Comparison of ENCODE assay signal across 7 cellular contexts in the genomic region with DNA sequence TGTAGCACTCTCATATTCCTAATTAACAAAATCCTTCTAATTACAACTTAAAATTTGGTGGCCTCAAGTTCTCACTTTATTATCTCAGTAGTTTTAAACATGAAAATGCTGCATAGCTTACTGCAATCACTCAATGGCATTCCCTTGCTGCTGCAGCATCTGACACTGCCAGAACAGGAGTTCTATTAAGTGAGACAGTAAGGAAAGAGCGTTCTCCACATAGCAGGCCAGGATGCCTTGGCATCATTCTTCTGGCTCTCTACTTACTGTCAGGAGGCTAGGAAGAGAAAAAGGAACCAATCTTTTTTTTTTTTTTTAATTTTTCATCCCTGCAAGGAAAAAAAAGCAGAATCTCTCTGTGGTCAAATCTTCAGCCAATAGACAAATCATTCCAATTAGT. TPM values are rescaled to one million over a fixed set of nuclear protein-coding genes. Genes with fewer than 3 reads are reported as not detected.
DNase-seq lines count a peak whose midpoint lies in the region; ATAC-seq, FAIRE-seq and TF ChIP-seq lines count a peak whose summit lies in the region.

No MANE protein-coding gene starts in this region.

- H3K9ac ChIP-seq in H9 (ENCODE audit: extremely low read depth, insufficient read length, low read length) (peak overlapping the region; percentile 28), SU-DHL-6 (ENCODE audit: low read length) (peak overlapping the region; percentile 98)

- peak overlapping the region; percentile 77 to 94 for H3K4me3 Mint-ChIP-seq in H9

- H2BK120ac ChIP-seq in H9 (ENCODE audit: low read depth, low read length, poor library complexity, severe bottlenecking): no peak overlapping the region

- H3K4me1 ChIP-seq in H9 (ENCODE audit: insufficient read depth, low read length) (no peaks in the 10 kb centered on the region; the same call in 1 of the 2 replicates), small intestine (ENCODE audit: control insufficient read depth in 2 of 2, insufficient read depth in 1 of 2, low read depth in 1 of 2, low read length in 1 of 2) (peaks cover 0 to 2% of the 10 kb centered on the region in 2 donors)

- H3K4me2 ChIP-seq in H9 (ENCODE audit: insufficient read depth, insufficient read length, low read length): peak overlapping the region; percentile 13
- H3K4me2 ChIP-seq in SU-DHL-6 (ENCODE audit: low read depth, low read length, poor library complexity, severe bottlenecking): peak overlapping the region; percentile 89

- no peak overlapping the region for H3K18ac ChIP-seq in H9 (ENCODE audit: insufficient read length, low read depth, low read length)

- no peak overlapping the region for H4K5ac ChIP-seq in H9 (ENCODE audit: insufficient read length, low read depth, low read length)

- no peak overlapping the region for H2BK15ac ChIP-seq in H9 (ENCODE audit: low read depth, low read length)

- no peak overlapping the region for H3K27ac ChIP-seq in H9 (ENCODE audit: insufficient read length, low read depth, low read length)
- H3K27ac ChIP-seq in SU-DHL-6 (ENCODE audit: low read depth, low read length): no peak overlapping the region
- peak overlapping the region; percentile 37 to 75 for H3K27ac ChIP-seq in small intestine (ENCODE audit: low read depth in 1 of 2, low read length in 1 of 2)

- no peak overlapping the region for H2BK20ac ChIP-seq in H9 (ENCODE audit: low read depth, low read length, poor library complexity, severe bottlenecking)

- H3K4me3 ChIP-seq in SU-DHL-6 (ENCODE audit: insufficient read depth, low read length, poor library complexity, severe bottlenecking) (peak overlapping the region; percentile 88), fibroblast of mammary gland (ENCODE audit: control insufficient read depth, low read depth, low read length) (peak overlapping the region; percentile 96), small intestine (ENCODE audit: low read depth in 1 of 2, low read length in 2 of 2) (peak overlapping the region in 1 of 2 donors; percentile 95)

- H3K27me3 ChIP-seq in H9 (ENCODE audit: insufficient read depth, low read length): no peaks in the 10 kb centered on the region
- no peaks in the 10 kb centered on the region for H3K27me3 ChIP-seq in SU-DHL-6 (ENCODE audit: low read length)
- H3K27me3 ChIP-seq in small intestine (ENCODE audit: control insufficient read depth in 2 of 2, insufficient read depth in 2 of 2, low read length in 2 of 2): no peaks in the 10 kb centered on the region

- H3K79me2 ChIP-seq in H9 (ENCODE audit: insufficient read depth, low read length) (peaks cover 75% of the 10 kb centered on the region), SU-DHL-6 (ENCODE audit: insufficient read depth, low read length) (peaks cover 91% of the 10 kb centered on the region)

- no peak overlapping the region for H2AFZ ChIP-seq in H9 (ENCODE audit: low read length)
- H2AFZ ChIP-seq in SU-DHL-6 (ENCODE audit: low read depth, low read length, severe bottlenecking): no peak overlapping the region

- H3K23ac ChIP-seq in H9 (ENCODE audit: insufficient read length, low read depth, low read length): no peak overlapping the region

- H3K9me3 ChIP-seq in H9 (ENCODE audit: control insufficient read depth, low read depth, low read length) (no peaks in the 10 kb centered on the region), SU-DHL-6 (ENCODE audit: insufficient read depth, low read length) (no peaks in the 10 kb centered on the region), small intestine (ENCODE audit: control insufficient read depth, low read depth) (no peaks in the 10 kb centered on the region)

- DNase-seq in H9 (no peak), fibroblast of mammary gland (ENCODE audit: low read depth) (no peak), small intestine (no peak), mucosa of gallbladder (ENCODE audit: low spot score) (no peak)
- no peak for DNase-seq in activated CD4-positive, CD25-positive, alpha-beta regulatory T cell treated with anti-CD3 and anti-CD28 coated beads, Interleukin-2, amount 50 U/mL, for 72 hours

- peaks cover 11% of the 10 kb centered on the region for H3K23me2 ChIP-seq in H9 (ENCODE audit: insufficient read length, low read depth, low read length, poor library complexity, severe bottlenecking)

- H3K36me3 Mint-ChIP-seq in H9 (ENCODE audit: insufficient read depth in 1 of 3, low read depth in 3 of 3): peaks cover 40 to 64% (median 60%) of the 10 kb centered on the region in 3 experiments

- no peak overlapping the region for H3K14ac ChIP-seq in H9 (ENCODE audit: insufficient read depth, low read length)

- TF ChIP-seq CTCF in H9 (conservative IDR thresholded peaks at IDR 0.05) (no peak), SU-DHL-6 (IDR thresholded peaks at IDR 0.05; ENCODE audit: insufficient read depth, low read length, poor library complexity, severe bottlenecking) (no peak), fibroblast of mammary gland (conservative IDR thresholded peaks at IDR 0.05; ENCODE audit: control insufficient read depth, insufficient read depth, low read depth, low read length) (no peak)

- FAIRE-seq in small intestine (lab: Jason Lieb, UNC): no peak

- no peaks in the 10 kb centered on the region for H3F3A ChIP-seq in SU-DHL-6 (ENCODE audit: insufficient read depth)

- peaks cover 29% of the 10 kb centered on the region for H3K36me3 ChIP-seq in SU-DHL-6 (ENCODE audit: low read length)
- peaks cover 2 to 8% of the 10 kb centered on the region in 2 donors for H3K36me3 ChIP-seq in small intestine (ENCODE audit: control insufficient read depth in 2 of 2, insufficient read depth in 2 of 2, low read length in 2 of 2)

- no peaks in the 10 kb centered on the region for H3K79me1 ChIP-seq in H9 (ENCODE audit: insufficient read depth, low read depth, low read length, poor library complexity, severe bottlenecking)

- no peak overlapping the region for H4K8ac ChIP-seq in H9 (replicated peaks; ENCODE audit: insufficient read length, low read depth, low read length)

- no peak overlapping the region for H3K4ac ChIP-seq in H9 (ENCODE audit: low read depth, low read length)

- H2BK5ac ChIP-seq in H9 (ENCODE audit: insufficient read length, low read length): no peak overlapping the region

- no peak overlapping the region for H4K91ac ChIP-seq in H9 (ENCODE audit: insufficient read length, low read depth, low read length)

- no peak overlapping the region for H3K56ac ChIP-seq in H9 (ENCODE audit: insufficient read length, low read depth, low read length)

- no peak for ATAC-seq in HG03025 (IDR thresholded peaks at IDR 0.05; ENCODE audit: low FRiP score, unreplicated experiment)

- H2AK5ac ChIP-seq in H9 (ENCODE audit: insufficient read length, low read length): no peak overlapping the region

- peaks cover 28 to 32% of the 10 kb centered on the region in 2 experiments for H3K4me1 Mint-ChIP-seq in H9

- H3K9me3 Mint-ChIP-seq in H9: no peaks in the 10 kb centered on the region

- no CpG with 5 or more reads among the region's 1 CpG for WGBS in H9 (ENCODE audit: extremely low coverage, insufficient read length, low lambda C conversion rate)
- WGBS in small intestine, 3 donors: 20 to 45% (median 40%) methylated on average over 1 of the region's 1 CpG

- H3K27me3 Mint-ChIP-seq in H9 (ENCODE audit: low read depth): no peaks in the 10 kb centered on the region

- H4K20me1 ChIP-seq in H9 (ENCODE audit: control insufficient read depth, insufficient read depth, insufficient read length): no peaks in the 10 kb centered on the region
- H4K20me1 ChIP-seq in SU-DHL-6 (ENCODE audit: low read depth, low read length): peaks cover 47% of the 10 kb centered on the region

- H3T11ph ChIP-seq in H9 (ENCODE audit: low read length): no peak overlapping the region

- H3K27ac Mint-ChIP-seq in H9: peak overlapping the region; percentile 1 to 75 (median 70); a peak in 5 of 7 replicates

- H3K9me2 ChIP-seq in SU-DHL-6 (replicated peaks; ENCODE audit: insufficient read depth, low read length): no peaks in the 10 kb centered on the region

- no peak overlapping the region for H2BK12ac ChIP-seq in H9 (ENCODE audit: insufficient read length, low read depth, low read length)

RNA-seq across cellular contexts. Expression of a gene that starts 3.2 kb away (rescaled TPM):
- total RNA-seq in H9 (2021) (433 and 443 TPM in 2 replicates), mucosa of gallbladder (315 TPM)
- 100 to 1,000 TPM; 256 to 424 (median 320) TPM for polyA plus RNA-seq in small intestine

RNA-seq across cellular contexts. Expression of a gene that starts 19.6 kb away (rescaled TPM):
- 28.1 TPM in 2 replicates for total RNA-seq in H9 (2021)
- 10 to 100 TPM; 11.2 to 27.1 (median 20.5) TPM for polyA plus RNA-seq in small intestine
- 23.6 TPM for total RNA-seq in mucosa of gallbladder

RNA-seq across cellular contexts. Expression of a gene that starts 58.9 kb away (rescaled TPM):
- total RNA-seq in H9 (2021) (13.6 and 14.8 TPM in 2 replicates), mucosa of gallbladder (36.2 TPM)
- polyA plus RNA-seq in small intestine: 10 to 100 TPM in 1 of 3 donors, 1 to 10 TPM in 2; 3.4 to 15.0 (median 4.1) TPM

Comparison
In these comparisons a context has a peak if more than half of its experiments do, and no peak if none do; other contexts are left out.
1. H3K27ac ChIP-seq: peak in small intestine (2 of 2); none in H9 (single experiment) and SU-DHL-6 (single experiment).